9 cellular contexts compared by ENCODE assay signal in genomic region chr12:8648598-8649205, GRCh38. TPM values are rescaled to one million over a fixed set of nuclear protein-coding genes. Genes with fewer than 3 reads are reported as not detected.
A peak's percentile ranks its signal among the peaks of the same experiment; 100 is the strongest.
DNase-seq lines count a peak whose midpoint lies in the region; ATAC-seq and TF ChIP-seq lines count a peak whose summit lies in the region.
"Had no signal": no experiment of that assay in that cellular context is flagged by ENCODE, and none has a peak within 500 bp of the region (broad histone marks: within the 10 kb centered on the region; RNA-seq: fewer than 3 reads in every experiment).

No MANE protein-coding gene starts in this region.

- no peak for TF ChIP-seq POLR2A in uterus (IDR thresholded peaks at IDR 0.05)

- H3K27me3 Mint-ChIP-seq in CD4-positive, CD25-positive, alpha-beta regulatory T cell = peaks cover 38% of the 10 kb centered on the region

- peak in 2 of 3 donors; percentile 7 to 85 for DNase-seq in CD4-positive, CD25-positive, alpha-beta regulatory T cell
- peak; percentile 40 for DNase-seq in activated gamma-delta T cell treated with anti-CD3 and anti-CD28 coated beads, Interleukin-2, amount 50 U/mL, for 16 hours (ENCODE audit: low read depth)
- DNase-seq in ureter (ENCODE audit: low spot score) = no peak
- DNase-seq in RPMI8226 = no peak
- no peak for DNase-seq in uterus
- DNase-seq in NCI-H1694 treated with DMSO at 0.1 percent for 48 hours (lab: John Stamatoyannopoulos, UW) = no peak

- H3K9me3 Mint-ChIP-seq in CD4-positive, CD25-positive, alpha-beta regulatory T cell = peaks cover 0 to 3% (median 0%) of the 10 kb centered on the region in 7 donors

- peaks cover 2% of the 10 kb centered on the region for H3K27me3 ChIP-seq in CD4-positive, CD25-positive, alpha-beta regulatory T cell (ENCODE audit: control insufficient read depth, insufficient read depth, low read length)
- no peaks in the 10 kb centered on the region for H3K27me3 ChIP-seq in uterus

- intact Hi-C loops in uterus (cut with DNase I; ENCODE audit: low total_unique reads) = no loop called here

- peaks cover 21 to 43% (median 35%) of the 10 kb centered on the region in 4 donors for H3K4me1 Mint-ChIP-seq in CD4-positive, CD25-positive, alpha-beta regulatory T cell

- no peaks in the 10 kb centered on the region for H3K36me3 Mint-ChIP-seq in CD4-positive, CD25-positive, alpha-beta regulatory T cell

- TF ChIP-seq CTCF in uterus (IDR thresholded peaks at IDR 0.05) = no peak

- H3K4me3 Mint-ChIP-seq in CD4-positive, CD25-positive, alpha-beta regulatory T cell = no peak overlapping the region

- H3K4me3 ChIP-seq in CD4-positive, CD25-positive, alpha-beta regulatory T cell (ENCODE audit: low read depth, low read length) = no peak overlapping the region
- H3K4me3 ChIP-seq in uterus = no peak overlapping the region
- H3K4me3 ChIP-seq: K562 had no signal

- H3K27ac Mint-ChIP-seq in CD4-positive, CD25-positive, alpha-beta regulatory T cell = peak overlapping the region in 1 of 3 donors; percentile 34

- no peaks in the 10 kb centered on the region for H3K36me3 ChIP-seq in CD4-positive, CD25-positive, alpha-beta regulatory T cell (ENCODE audit: control insufficient read depth, insufficient read depth, low read length)
- no peaks in the 10 kb centered on the region for H3K36me3 ChIP-seq in uterus

- no peaks in the 10 kb centered on the region for H3K9me3 ChIP-seq in CD4-positive, CD25-positive, alpha-beta regulatory T cell (ENCODE audit: control insufficient read depth in 2 of 2, low read length in 2 of 2)
- H3K9me3 ChIP-seq in uterus = no peaks in the 10 kb centered on the region

- peaks cover 30% of the 10 kb centered on the region for H3K4me1 ChIP-seq in CD4-positive, CD25-positive, alpha-beta regulatory T cell (ENCODE audit: control insufficient read depth, insufficient read depth, low read length, poor library complexity, severe bottlenecking)
- no peaks in the 10 kb centered on the region for H3K4me1 ChIP-seq in uterus

- ATAC-seq in CD4-positive, CD25-positive, alpha-beta regulatory T cell (ENCODE audit: low read depth in 2 of 2) = peak; percentile 40 to 46
- ATAC-seq in GM21367 (IDR thresholded peaks at IDR 0.05; ENCODE audit: unreplicated experiment) (peak; percentile 70), HG03460 (IDR thresholded peaks at IDR 0.05; ENCODE audit: unreplicated experiment) (peak; percentile 69)
- ATAC-seq: K562 had no signal

- H3K27ac ChIP-seq in CD4-positive, CD25-positive, alpha-beta regulatory T cell (ENCODE audit: insufficient read depth, low read length, poor library complexity, severe bottlenecking) = no peak overlapping the region
- H3K27ac ChIP-seq in uterus = no peak overlapping the region

RNA-seq across cellular contexts. Expression of gene MFAP5, which starts 13.9 kb away (rescaled TPM):
- not detected for total RNA-seq in CD4-positive, CD25-positive, alpha-beta regulatory T cell
- polyA plus RNA-seq in CD4-positive, CD25-positive, alpha-beta regulatory T cell = not detected
- 17.0 TPM for total RNA-seq in ureter
- total RNA-seq in uterus = 100 to 1,000 TPM in 3 of 4 donors, 10 to 100 TPM in 1; 36.8 to 259 (median 151) TPM
- total RNA-seq: K562 had no signal
- polyA plus RNA-seq: K562 had no signal

RNA-seq across cellular contexts. Expression of gene AICDA, which starts 36.0 kb away (rescaled TPM):
- not detected for total RNA-seq in CD4-positive, CD25-positive, alpha-beta regulatory T cell
- not detected for polyA plus RNA-seq in CD4-positive, CD25-positive, alpha-beta regulatory T cell
- total RNA-seq in ureter = not detected
- under 1 TPM in 1 of 4 donors, not detected in 3; 0.41 TPM for total RNA-seq in uterus
- total RNA-seq: K562 had no signal
- polyA plus RNA-seq: K562 had no signal

RNA-seq across cellular contexts. Expression of gene RIMKLB, which starts 49.1 kb away (rescaled TPM):
- 7.7 TPM for total RNA-seq in CD4-positive, CD25-positive, alpha-beta regulatory T cell
- polyA plus RNA-seq in CD4-positive, CD25-positive, alpha-beta regulatory T cell = 1 to 10 TPM; 1.1 to 2.1 (median 1.4) TPM
- total RNA-seq in ureter = 43.4 TPM
- 100 to 1,000 TPM in 2 of 4 donors, 10 to 100 TPM in 2; 25.6 to 155 (median 93.4) TPM for total RNA-seq in uterus

Comparison
In these comparisons a context has a peak if more than half of its experiments do, and no peak if none do; other contexts are left out.
1. DNase-seq: peak in CD4-positive, CD25-positive, alpha-beta regulatory T cell (2 of 3) and activated gamma-delta T cell treated with anti-CD3 and anti-CD28 coated beads, Interleukin-2, amount 50 U/mL, for 16 hours (single experiment); none in ureter (single experiment), RPMI8226 (single experiment), uterus (0 of 2) and NCI-H1694 treated with DMSO at 0.1 percent for 48 hours (single experiment).
2. RNA of gene MFAP5, which starts 13.9 kb away (total RNA-seq): 36.8 to 259 TPM in uterus and 17.0 TPM in ureter (single experiment); not detected in CD4-positive, CD25-positive, alpha-beta regulatory T cell (single experiment); every median in the first group is over 10 times any median in the second.
3. Peak in every context shown above with its lines, with median percentiles within 50 percentile points of each other: ATAC-seq.